Comparison of ENCODE assay signal across 9 cellular contexts in genomic region chr2:127415593-127416485, GRCh38. TPM values are rescaled to one million over a fixed set of nuclear protein-coding genes. Genes with fewer than 3 reads are reported as not detected.
DNase-seq lines count a peak whose midpoint lies in the region; ATAC-seq and TF ChIP-seq lines count a peak whose summit lies in the region.
"Had no signal": no experiment of that assay in that cellular context is flagged by ENCODE, and none has a peak within 500 bp of the region (broad histone marks: within the 10 kb centered on the region; RNA-seq: fewer than 3 reads in every experiment).

No MANE protein-coding gene starts in this region.

- H3K36me3 ChIP-seq in NT2/D1 (ENCODE audit: insufficient read depth, insufficient read length, low read length): no peaks in the 10 kb centered on the region
- H3K36me3 ChIP-seq in upper lobe of left lung: no peaks in the 10 kb centered on the region

- H3K27ac ChIP-seq in upper lobe of left lung: peak overlapping the region in 1 of 4 donors; percentile 24

- TF ChIP-seq EP300 in upper lobe of left lung (IDR thresholded peaks at IDR 0.05): no peak

- H3K4me3 ChIP-seq in NT2/D1 (ENCODE audit: insufficient read length, low read depth) (peak overlapping the region; percentile 22), upper lobe of left lung (peak overlapping the region in 3 of 4 donors; percentile 39 to 59 (median 44))

- H3K4me1 ChIP-seq in NT2/D1 (ENCODE audit: insufficient read depth, insufficient read length) (peaks cover 5% of the 10 kb centered on the region), upper lobe of left lung (peaks cover 35 to 46% (median 42%) of the 10 kb centered on the region in 4 donors)

- intact Hi-C loops in Right ventricle myocardium inferior (cut with DNase I): loop anchor here (5.0 kb wide), 1 partner anchor 94 kb away; no protein-coding TSS in a partner anchor
- intact Hi-C loops in posterior cingulate gyrus (cut with DNase I): no loop called here

- peaks cover 52% of the 10 kb centered on the region for H3K27me3 ChIP-seq in NT2/D1 (ENCODE audit: insufficient read depth, insufficient read length)
- no peaks in the 10 kb centered on the region for H3K27me3 ChIP-seq in upper lobe of left lung

- peaks cover 17% of the 10 kb centered on the region for H3K9me3 ChIP-seq in NT2/D1 (ENCODE audit: insufficient read depth, low read length)
- H3K9me3 ChIP-seq in upper lobe of left lung: no peaks in the 10 kb centered on the region

- no peak for TF ChIP-seq POLR2A in upper lobe of left lung (IDR thresholded peaks at IDR 0.05)

- WGBS in upper lobe of left lung, 2 donors: 13 to 74% methylated on average over 10 to 51 of the region's 53 CpGs

- peak overlapping the region; percentile 21 for H3K9ac ChIP-seq in NT2/D1 (ENCODE audit: insufficient read length, low read depth)

- peak; percentile 66 to 94 (median 89) for TF ChIP-seq CTCF in upper lobe of left lung (IDR thresholded peaks at IDR 0.05)

- peak; percentile 67 for ATAC-seq in HG03175 (IDR thresholded peaks at IDR 0.05; ENCODE audit: unreplicated experiment)
- ATAC-seq in Right ventricle myocardium inferior: peak; percentile 72
- ATAC-seq in upper lobe of left lung (ENCODE audit: low FRiP score in 2 of 2): peak; percentile 80 to 89

- DNase-seq in NCI-H1417 (lab: John Stamatoyannopoulos, UW) (peak; percentile 34 to 83 (median 73)), NCI-H1417 treated with DMSO at 0.1 percent for 48 hours (lab: John Stamatoyannopoulos, UW) (no peak), NT2/D1 (ENCODE audit: low read depth, low spot score) (peak; percentile 76), Right ventricle myocardium inferior (ENCODE audit: missing footprints) (peak; percentile 87), posterior cingulate gyrus (peak in 6 of 10 donors; percentile 37 to 93 (median 44)), upper lobe of left lung (peak; percentile 93 to 96)
- DNase-seq in activated effector memory CD4-positive, alpha-beta T cell treated with Interleukin-2 at 50 U/mL for 16 hours: peak; percentile 77

RNA-seq across cellular contexts. Expression of gene PROC, which starts 2.4 kb away (rescaled TPM):
- total RNA-seq in Right ventricle myocardium inferior (not detected), upper lobe of left lung (under 1 TPM in 4 of 6 donors, not detected in 2; 0.55 to 0.79 (median 0.62) TPM)
- total RNA-seq: pulmonary artery endothelial cell had no signal

RNA-seq across cellular contexts. Expression of gene MAP3K2, which starts 28.1 kb away (rescaled TPM):
- total RNA-seq in Right ventricle myocardium inferior (23.4 TPM), upper lobe of left lung (10 to 100 TPM; 43.0 to 79.2 (median 66.9) TPM)
